1 cellular context compared by ENCODE assay signal in genomic region chr11:76152086-76152658, GRCh38.
A peak's percentile ranks its signal among the peaks of the same experiment; 100 is the strongest.
TF ChIP-seq lines count a peak whose summit lies in the region.

No MANE protein-coding gene starts in this region.

TF ChIP-seq in K562, 482 proteins besides CTCF, POLR2A, EP300 and RAD21 (continued from another document and continues in another):
- TF ChIP-seq GABPB2 (CRISPR knock-in tag; conservative IDR thresholded peaks at IDR 0.05) (no peak), CHD2 (IDR thresholded peaks at IDR 0.05; ENCODE audit: low read depth, low read length) (no peak), KDM1A (IDR thresholded peaks at IDR 0.05) (peak; percentile 53 to 65; a peak in 2 of 4 replicates), ZNF124 (CRISPR knock-in tag; IDR thresholded peaks at IDR 0.05) (no peak), AFF1 (IDR thresholded peaks at IDR 0.05; ENCODE audit: low read depth in 1 of 2, partially characterized antibody in 2 of 2) (no peak), TCF3 (CRISPR knock-in tag; IDR thresholded peaks at IDR 0.05) (no peak), NFRKB (IDR thresholded peaks at IDR 0.05; ENCODE audit: low read depth) (no peak), TAF9B (IDR thresholded peaks at IDR 0.05; ENCODE audit: partially characterized antibody) (no peak), SUPT5H (IDR thresholded peaks at IDR 0.05) (no peak), SMARCC2 (IDR thresholded peaks at IDR 0.05; ENCODE audit: low read depth) (no peak), POLR2H (tag; IDR thresholded peaks at IDR 0.05; ENCODE audit: low read depth) (no peak), ARID3A (IDR thresholded peaks at IDR 0.05; ENCODE audit: borderline replicate concordance, low read depth, low read length) (no peak), NCOA4 (IDR thresholded peaks at IDR 0.05; ENCODE audit: partially characterized antibody) (no peak), HMGXB4 (CRISPR knock-in tag; IDR thresholded peaks at IDR 0.05) (peak; percentile 69; the same call in 1 of the 2 replicates), WHSC1 (IDR thresholded peaks at IDR 0.05; ENCODE audit: low read length) (no peak), ZNF655 (CRISPR knock-in tag; IDR thresholded peaks at IDR 0.05) (no peak), PHF20 (IDR thresholded peaks at IDR 0.05; ENCODE audit: partially characterized antibody) (no peak), GATAD2B (IDR thresholded peaks at IDR 0.05; ENCODE audit: borderline replicate concordance) (peak; percentile 21; the same call in 1 of the 2 replicates), CHCHD3 (CRISPR knock-in tag; IDR thresholded peaks at IDR 0.05) (no peak), REST (CRISPR knock-in tag; IDR thresholded peaks at IDR 0.05; ENCODE audit: low read depth) (no peak), ID3 (CRISPR knock-in tag; IDR thresholded peaks at IDR 0.05) (no peak), ID3 (tag; IDR thresholded peaks at IDR 0.05) (no peak), UBTF (IDR thresholded peaks at IDR 0.05; ENCODE audit: borderline replicate concordance in 1 of 2, low read depth in 2 of 2, low read length in 2 of 2) (no peak), TSHZ1 (CRISPR knock-in tag; IDR thresholded peaks at IDR 0.05) (no peak), CUX1 (CRISPR knock-in tag; IDR thresholded peaks at IDR 0.05) (no peak), ASH1L (IDR thresholded peaks at IDR 0.05; ENCODE audit: borderline replicate concordance, low read depth, partially characterized antibody) (no peak), ZSCAN29 (IDR thresholded peaks at IDR 0.05) (no peak), FOXK1 (CRISPR knock-in tag; IDR thresholded peaks at IDR 0.05; ENCODE audit: borderline replicate concordance) (no peak), ZNF75A (CRISPR knock-in tag; IDR thresholded peaks at IDR 0.05) (no peak), ETV6 (IDR thresholded peaks at IDR 0.05; ENCODE audit: borderline replicate concordance in 1 of 2, low read depth in 2 of 2, low read length in 1 of 2) (no peak), ETV6 (CRISPR knock-in tag; IDR thresholded peaks at IDR 0.05; ENCODE audit: borderline replicate concordance) (no peak), NR1H2 (CRISPR knock-in tag; IDR thresholded peaks at IDR 0.05) (peak; percentile 77; the same call in 1 of the 2 replicates)
